ENCODE assay signal across 29 cellular contexts in the genomic region with DNA sequence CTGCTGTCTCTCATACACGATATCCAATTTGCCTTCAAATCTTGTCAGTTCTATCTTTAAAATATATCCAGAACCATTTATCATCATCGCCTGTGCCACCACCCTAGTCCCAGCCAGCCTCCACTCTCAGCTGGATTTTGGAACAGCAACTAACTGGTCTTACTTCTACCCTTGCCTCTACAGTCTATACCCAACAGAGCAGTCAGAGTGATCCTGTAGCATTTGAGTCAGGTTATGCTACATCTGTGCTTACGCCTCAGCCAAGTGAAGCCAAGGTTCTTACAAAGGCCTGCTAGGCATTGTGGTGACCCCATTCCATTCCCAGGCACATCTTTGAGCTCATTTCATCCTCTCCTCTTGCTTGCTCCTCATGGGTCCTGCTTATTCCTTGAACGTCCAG.
"Had no signal": no experiment of that assay in that cellular context is flagged by ENCODE, and none has a peak within 500 bp of the region (broad histone marks: within the 10 kb centered on the region; RNA-seq: fewer than 3 reads in every experiment).

No MANE protein-coding gene starts in this region.

- H3K27ac Mint-ChIP-seq: stimulated activated effector memory CD8-positive, alpha-beta T cell treated with anti-CD3 and anti-CD28 coated beads, Interleukin-12 subunit alpha, Interleukin-12 subunit beta, amount 100 ng/mL, for 72 hours; stimulated activated memory B cell treated with anti-CD40 and anti-IgM and Interleukin-4, amounts not matched to agents 10 μg/mL and 1 μg/mL and 100 μg/mL, for 72 hours; stimulated activated naive B cell treated with anti-CD40 and anti-IgM and Interleukin-4, amounts not matched to agents 10 μg/mL and 1 μg/mL and 100 μg/mL, for 72 hours; stimulated activated naive CD8-positive, alpha-beta T cell treated with anti-CD3 and anti-CD28 coated beads, Interleukin-15, amount 100 ng/mL, for 72 hours; stimulated activated naive CD8-positive, alpha-beta T cell treated with anti-CD3 and anti-CD28 coated beads, Interleukin-15, Interleukin-2, amounts not matched to agents 100 ng/mL and 50 ng/mL, for 24 hours; type B pancreatic cell had no signal

- H3K4me1 Mint-ChIP-seq: stimulated activated effector memory CD8-positive, alpha-beta T cell treated with anti-CD3 and anti-CD28 coated beads, Interleukin-12 subunit alpha, Interleukin-12 subunit beta, amount 100 ng/mL, for 72 hours; stimulated activated naive CD8-positive, alpha-beta T cell treated with anti-CD3 and anti-CD28 coated beads, Interleukin-15, amount 100 ng/mL, for 72 hours had no signal

- H3K4me1 ChIP-seq: stomach, suprapubic skin, testis, thyroid gland, tibial artery, tibial nerve, transverse colon, upper lobe of left lung, upper lobe of right lung, uterus, vagina had no signal

- H3K4me3 Mint-ChIP-seq: stimulated activated effector memory CD8-positive, alpha-beta T cell treated with anti-CD3 and anti-CD28 coated beads, Interleukin-12 subunit alpha, Interleukin-12 subunit beta, amount 100 ng/mL, for 72 hours; stimulated activated memory B cell treated with anti-CD40 and anti-IgM and Interleukin-4, amounts not matched to agents 10 μg/mL and 1 μg/mL and 100 μg/mL, for 72 hours; stimulated activated naive B cell treated with anti-CD40 and anti-IgM and Interleukin-4, amounts not matched to agents 10 μg/mL and 1 μg/mL and 100 μg/mL, for 72 hours; stimulated activated naive CD8-positive, alpha-beta T cell treated with anti-CD3 and anti-CD28 coated beads, Interleukin-15, amount 100 ng/mL, for 72 hours; stimulated activated naive CD8-positive, alpha-beta T cell treated with anti-CD3 and anti-CD28 coated beads, Interleukin-15, Interleukin-2, amounts not matched to agents 100 ng/mL and 50 ng/mL, for 24 hours; type B pancreatic cell had no signal

- H3K36me3 ChIP-seq: stomach, suprapubic skin, thoracic aorta, thyroid gland, tibial artery, tibial nerve, transverse colon, upper lobe of left lung, upper lobe of right lung, uterus, vagina had no signal

- DNase-seq: stimulated activated CD4-positive, alpha-beta T cell treated with anti-CD3 and anti-CD28 coated beads, Interleukin-2, amount 100 ng/mL, for 48 hours; stimulated activated CD4-positive, alpha-beta T cell treated with anti-CD3 and anti-CD28 coated beads, Interleukin-4, amount 100 ng/mL, for 1 hour; stimulated activated CD4-positive, alpha-beta T cell treated with anti-CD3 and anti-CD28 coated beads, Interleukin-4, amount 100 ng/mL, for 24 hours; stimulated activated CD4-positive, alpha-beta T cell treated with anti-CD3 and anti-CD28 coated beads, Interleukin-4, amount 100 ng/mL, for 4 hours; stimulated activated CD8-positive, alpha-beta memory T cell treated with anti-CD3 and anti-CD28 coated beads, Interleukin-4, amount 100 ng/mL, for 48 hours; stimulated activated naive B cell treated with anti-CD40 and anti-IgM and Interleukin-4, amounts not matched to agents 10 μg/mL and 1 μg/mL and 100 μg/mL, for 72 hours; stimulated activated naive CD4-positive, alpha-beta T cell; stimulated activated naive CD4-positive, alpha-beta T cell treated with Interleukin-2 at 50 U/mL for 16 hours; stimulated activated naive CD8-positive, alpha-beta T cell treated with anti-CD3 and anti-CD28 coated beads, Interleukin-15, amount 100 ng/mL, for 72 hours; stimulated activated naive CD8-positive, alpha-beta T cell treated with anti-CD3 and anti-CD28 coated beads, Interleukin-15, Interleukin-2, amounts not matched to agents 100 U/mL and 50 U/mL, for 24 hours; stomach; substantia nigra; testis; thyroid gland; tibial artery; transverse colon; trophoblast cell; upper lobe of left lung; upper lobe of right lung; uterus had no signal

- H3K4me3 ChIP-seq: stomach, suprapubic skin, testis, thoracic aorta, thyroid gland, tibial artery, tibial nerve, transverse colon, upper lobe of left lung, upper lobe of right lung, uterus, vagina had no signal

- H3K27me3 ChIP-seq: stomach, suprapubic skin, testis, thyroid gland, tibial artery, tibial nerve, transverse colon, upper lobe of left lung, upper lobe of right lung, uterus, vagina had no signal

- H3K9me3 ChIP-seq: stomach, suprapubic skin, testis, thoracic aorta, thyroid gland, tibial artery, transverse colon, upper lobe of left lung, upper lobe of right lung, uterus, vagina had no signal

- H3K9me3 Mint-ChIP-seq: stimulated activated effector memory CD8-positive, alpha-beta T cell treated with anti-CD3 and anti-CD28 coated beads, Interleukin-12 subunit alpha, Interleukin-12 subunit beta, amount 100 ng/mL, for 72 hours; stimulated activated naive CD8-positive, alpha-beta T cell treated with anti-CD3 and anti-CD28 coated beads, Interleukin-15, Interleukin-2, amounts not matched to agents 100 ng/mL and 50 ng/mL, for 24 hours had no signal

- FAIRE-seq: urothelium cell line had no signal

- ATAC-seq: stimulated activated effector memory CD8-positive, alpha-beta T cell treated with anti-CD3 and anti-CD28 coated beads, Interleukin-12 subunit alpha, Interleukin-12 subunit beta, amount 100 ng/mL, for 72 hours; stimulated activated memory B cell treated with anti-CD40 and anti-IgM and Interleukin-4, amounts not matched to agents 10 μg/mL and 1 μg/mL and 100 μg/mL, for 72 hours; stimulated activated naive B cell treated with anti-CD40 and anti-IgM and Interleukin-4, amounts not matched to agents 10 μg/mL and 1 μg/mL and 100 μg/mL, for 72 hours; stimulated activated naive CD8-positive, alpha-beta T cell treated with anti-CD3 and anti-CD28 coated beads, Interleukin-15, amount 100 ng/mL, for 72 hours; stimulated activated naive CD8-positive, alpha-beta T cell treated with anti-CD3 and anti-CD28 coated beads, Interleukin-15, Interleukin-2, amounts not matched to agents 100 U/mL and 50 U/mL, for 24 hours; upper lobe of right lung had no signal

- H3K27ac ChIP-seq: stomach, suprapubic skin, testis, thoracic aorta, thyroid gland, tibial artery, tibial nerve, transverse colon, upper lobe of left lung, upper lobe of right lung, uterus, vagina had no signal

- H3K36me3 Mint-ChIP-seq: stimulated activated effector memory CD8-positive, alpha-beta T cell treated with anti-CD3 and anti-CD28 coated beads, Interleukin-12 subunit alpha, Interleukin-12 subunit beta, amount 100 ng/mL, for 72 hours; stimulated activated memory B cell treated with anti-CD40 and anti-IgM and Interleukin-4, amounts not matched to agents 10 μg/mL and 1 μg/mL and 100 μg/mL, for 72 hours; stimulated activated naive B cell treated with anti-CD40 and anti-IgM and Interleukin-4, amounts not matched to agents 10 μg/mL and 1 μg/mL and 100 μg/mL, for 72 hours; type B pancreatic cell had no signal

- H3K27me3 Mint-ChIP-seq: stimulated activated naive B cell treated with anti-CD40 and anti-IgM and Interleukin-4, amounts not matched to agents 10 μg/mL and 1 μg/mL and 100 μg/mL, for 72 hours; type B pancreatic cell had no signal
